ENCODE assay signal across 8 cellular contexts in genomic region chr17:50396261-50397110, GRCh38. TPM values are rescaled to one million over a fixed set of nuclear protein-coding genes. Genes with fewer than 3 reads are reported as not detected.
A peak's percentile ranks its signal among the peaks of the same experiment; 100 is the strongest.
DNase-seq lines count a peak whose midpoint lies in the region; ATAC-seq, FAIRE-seq and TF ChIP-seq lines count a peak whose summit lies in the region.

No MANE protein-coding gene starts in this region.

- intact Hi-C loops in testis (cut with DNase I; ENCODE audit: low total_unique reads) (no loop called here), posterior cingulate gyrus (cut with DNase I) (no loop called here)

- peaks cover 0 to 18% of the 10 kb centered on the region in 2 experiments; a peak in 3 of 4 replicates for H3K79me2 ChIP-seq in H1 (ENCODE audit: control insufficient read depth in 1 of 2, insufficient read depth in 2 of 2, low read length in 2 of 2)

- 0 out of 2 replicates have a peak overlapping the region, but pooled peaks have one; percentile 35 for H2BK5ac ChIP-seq in H1 (ENCODE audit: low read depth, low read length)
- peak overlapping the region; percentile 40 for H2BK5ac ChIP-seq in mesenchymal stem cell (ENCODE audit: low read depth, low read length, poor library complexity, severe bottlenecking)

- H3K18ac ChIP-seq in H1 (ENCODE audit: extremely low read depth, low read length): no peak overlapping the region
- H3K18ac ChIP-seq in mesenchymal stem cell (ENCODE audit: low read depth in 1 of 2, low read length in 2 of 2): peak overlapping the region; percentile 31 to 95

- WGBS in H1 (ENCODE audit: extremely low coverage in 1 of 2, insufficient coverage in 1 of 2, insufficient read length in 1 of 2, insufficient replicate concordance in 2 of 2, low coverage in 1 of 2, low lambda C conversion rate in 2 of 2, missing lambda C conversion rate in 1 of 2), 2 experiments: 16% methylated on average over 30 of the region's 30 CpGs; no CpG with 5 or more reads in 1 of the 2 experiments
- WGBS in mesenchymal stem cell: 2% methylated on average over 26 of the region's 30 CpGs
- WGBS in testis, 2 donors: 2 to 3% methylated on average over 28 to 30 of the region's 30 CpGs

- H3K27me3 ChIP-seq in H1 (replicated peaks in 1 of 4; ENCODE audit: control insufficient read depth in 3 of 4, extremely low read depth in 1 of 4, insufficient read depth in 3 of 4, low read length in 3 of 4): no peaks in the 10 kb centered on the region
- H3K27me3 ChIP-seq in mesenchymal stem cell (ENCODE audit: control insufficient read depth in 1 of 2, insufficient read depth in 1 of 2, low read length in 2 of 2): no peaks in the 10 kb centered on the region
- H3K27me3 ChIP-seq in testis: no peaks in the 10 kb centered on the region

- TF ChIP-seq EP300 in H1 (IDR thresholded peaks at IDR 0.05; ENCODE audit: borderline replicate concordance in 1 of 2, low read depth in 2 of 2, low read length in 2 of 2): no peak

- no peaks in the 10 kb centered on the region; a peak in 3 of 7 replicates for H3K4me1 ChIP-seq in H1 (replicated peaks in 1 of 4; ENCODE audit: control insufficient read depth in 3 of 4, insufficient read depth in 4 of 4, low read length in 3 of 4)
- peaks cover 8% of the 10 kb centered on the region for H3K4me1 ChIP-seq in mesenchymal stem cell (ENCODE audit: control insufficient read depth, insufficient read depth, low read depth, low read length)
- peaks cover 27% of the 10 kb centered on the region for H3K4me1 ChIP-seq in testis

- CTCF ChIA-PET in H1 (lab: Charles Lee; ENCODE audit: partially characterized antibody): interaction anchor here (0.6 to 5.5 kb wide), 47 partner anchors 8 to 300 kb away, joined by 3 to 87 read pairs (median 5); partner anchors contain the start of genes ACSF2, CHAD, EME1 and MRPL27

- H4K8ac ChIP-seq in H1 (ENCODE audit: extremely low read depth, insufficient read depth, low read length): no peak overlapping the region; the same call in none of the 2 replicates
- peak overlapping the region; percentile 69 for H4K8ac ChIP-seq in mesenchymal stem cell (ENCODE audit: low read length)

- H2AFZ ChIP-seq in H1 (ENCODE audit: low read length): no peak overlapping the region
- no peak overlapping the region for H2AFZ ChIP-seq in mesenchymal stem cell (ENCODE audit: low read depth, low read length)

- no peak for TF ChIP-seq POLR2A in H1 (IDR thresholded peaks at IDR 0.05; ENCODE audit: control extremely low read depth in 1 of 2, low read depth in 2 of 2, low read length in 2 of 2)
- TF ChIP-seq POLR2A in testis (IDR thresholded peaks at IDR 0.05): no peak

- H3K79me1 ChIP-seq in H1 (ENCODE audit: low read depth, low read length) (peaks cover 5% of the 10 kb centered on the region), mesenchymal stem cell (replicated peaks; ENCODE audit: low read length, poor library complexity, severe bottlenecking) (peaks cover 17% of the 10 kb centered on the region)

- peaks cover 30 to 35% (median 34%) of the 10 kb centered on the region in 4 experiments for H3K36me3 ChIP-seq in H1 (ENCODE audit: control insufficient read depth in 2 of 4, insufficient read depth in 4 of 4, low read length in 3 of 4)
- peaks cover 33 to 37% of the 10 kb centered on the region in 2 experiments for H3K36me3 ChIP-seq in mesenchymal stem cell (ENCODE audit: control insufficient read depth in 1 of 2, insufficient read depth in 2 of 2, low read depth in 1 of 2, low read length in 2 of 2)
- H3K36me3 ChIP-seq in testis (ENCODE audit: low read depth, missing control alignments): no peaks in the 10 kb centered on the region

- peak overlapping the region; percentile 64 to 92 (median 80) for H3K4me3 ChIP-seq in H1 (ENCODE audit: extremely low read depth in 1 of 4, insufficient read depth in 2 of 4, low read depth in 3 of 4, low read length in 4 of 4)
- peak overlapping the region; percentile 94 to 97 for H3K4me3 ChIP-seq in mesenchymal stem cell (ENCODE audit: insufficient read depth in 1 of 2, low read depth in 1 of 2, low read length in 2 of 2)
- H3K4me3 ChIP-seq in testis: peak overlapping the region; percentile 87 to 92

- H3K23ac ChIP-seq in H1 (ENCODE audit: insufficient read length): no peak overlapping the region
- peak overlapping the region; percentile 14 to 96 for H3K23ac ChIP-seq in mesenchymal stem cell (ENCODE audit: low read length in 2 of 2)

- H2BK120ac ChIP-seq in H1 (replicated peaks; ENCODE audit: low read depth, low read length) (no peak overlapping the region), mesenchymal stem cell (ENCODE audit: low read depth, low read length) (peak overlapping the region; percentile 73)

- peaks cover 7% of the 10 kb centered on the region; the same call in 1 of the 2 replicates for H3K23me2 ChIP-seq in H1 (ENCODE audit: low read depth, low read length)

- H3K9ac ChIP-seq in H1 (replicated peaks in 1 of 4; ENCODE audit: extremely low read depth in 1 of 4, low read depth in 3 of 4, low read length in 3 of 4): peak overlapping the region in 3 of 4 experiments; percentile 67 to 88 (median 72); a peak in 6 of 7 replicates
- H3K9ac ChIP-seq in mesenchymal stem cell (ENCODE audit: low read length): peak overlapping the region; percentile 100

- H3K56ac ChIP-seq in H1 (replicated peaks; ENCODE audit: insufficient read length, low read depth, low read length): no peak overlapping the region

- peaks cover 0 to 14% of the 10 kb centered on the region in 2 experiments for H4K20me1 ChIP-seq in H1 (replicated peaks in 1 of 2; ENCODE audit: control insufficient read depth in 1 of 2, insufficient read depth in 2 of 2, low read length in 2 of 2)

- no peak overlapping the region for H2BK15ac ChIP-seq in H1 (ENCODE audit: low read length)
- peak overlapping the region; percentile 90 for H2BK15ac ChIP-seq in mesenchymal stem cell (ENCODE audit: low read depth, poor library complexity, severe bottlenecking)

- no peak overlapping the region for H4K5ac ChIP-seq in H1 (ENCODE audit: insufficient read length, low read depth, low read length)

- no peak for FAIRE-seq in H1 (lab: Jason Lieb, UNC)

- no peak for TF ChIP-seq CTCF in H1 (IDR thresholded peaks at IDR 0.05; ENCODE audit: control extremely low read depth in 1 of 3, insufficient read depth in 1 of 3, low read depth in 1 of 3, low read length in 3 of 3)
- no peak for TF ChIP-seq CTCF in testis (IDR thresholded peaks at IDR 0.05)

- ATAC-seq in HG03135 (IDR thresholded peaks at IDR 0.05; ENCODE audit: unreplicated experiment) (peak; percentile 12), HG02970 (IDR thresholded peaks at IDR 0.05; ENCODE audit: low FRiP score, unreplicated experiment) (no peak)

- H3K14ac ChIP-seq in H1 (ENCODE audit: insufficient read length): no peak overlapping the region
- peak overlapping the region; percentile 73 to 97 for H3K14ac ChIP-seq in mesenchymal stem cell (ENCODE audit: low read length in 2 of 2)

- H4K91ac ChIP-seq in H1 (replicated peaks; ENCODE audit: insufficient read length, low read length) (no peak overlapping the region), mesenchymal stem cell (ENCODE audit: low read length) (peak overlapping the region; percentile 80)

- TF ChIP-seq RAD21 in H1 (IDR thresholded peaks at IDR 0.05 in 1 of 2, conservative IDR thresholded peaks at IDR 0.05 in 1 of 2; ENCODE audit: low read depth in 2 of 2, low read length in 2 of 2): no peak

- H3K9me3 ChIP-seq in H1 (ENCODE audit: insufficient read depth in 2 of 2, low read depth in 1 of 2, low read length in 1 of 2) (peaks cover 0 to 3% of the 10 kb centered on the region in 2 experiments; a peak in 1 of 4 replicates), mesenchymal stem cell (ENCODE audit: control insufficient read depth, low read length) (no peaks in the 10 kb centered on the region), testis (no peaks in the 10 kb centered on the region)

- H2BK20ac ChIP-seq in H1 (ENCODE audit: low read length): no peak overlapping the region

- no peak overlapping the region for H3K27ac ChIP-seq in H1 (ENCODE audit: low read depth, low read length)
- peak overlapping the region; percentile 63 for H3K27ac ChIP-seq in mesenchymal stem cell (ENCODE audit: low read length, poor library complexity, severe bottlenecking)
- peak overlapping the region; percentile 52 to 81 for H3K27ac ChIP-seq in testis

- H3K4ac ChIP-seq in H1 (replicated peaks; ENCODE audit: insufficient read length, low read depth, low read length) (no peak overlapping the region), mesenchymal stem cell (ENCODE audit: low read depth in 1 of 2, low read length in 2 of 2) (peak overlapping the region; percentile 64 to 86)

- H2BK12ac ChIP-seq in H1 (ENCODE audit: low read depth, low read length) (no peak overlapping the region), mesenchymal stem cell (ENCODE audit: low read length in 2 of 2) (no peak overlapping the region)

- POLR2A ChIA-PET in H1 (lab: Charles Lee; ENCODE audit: partially characterized antibody): interaction anchor here (1.1 to 27.4 kb wide), 12 partner anchors 8 to 226 kb away, joined by 3 to 313 read pairs (median 6); partner anchors contain the start of genes ACSF2, EME1, MRPL27 and XYLT2

- DNase-seq in EH (ENCODE audit: low read depth): peak; percentile 64
- peak; percentile 29 for DNase-seq in SKM-1 treated with dmso at 0.1 percent for 144 hours (lab: John Stamatoyannopoulos, UW; ENCODE audit: unreplicated experiment)
- no peak for DNase-seq in H1 (ENCODE audit: low read depth in 1 of 2, low spot score in 2 of 2)
- DNase-seq in mesenchymal stem cell: peak; percentile 73
- peak; percentile 42 for DNase-seq in testis
- DNase-seq in posterior cingulate gyrus: no peak

- H3K4me2 ChIP-seq in H1 (ENCODE audit: insufficient read depth in 1 of 2, low read depth in 2 of 2, low read length in 2 of 2): peak overlapping the region; percentile 94 to 97
- H3K4me2 ChIP-seq in mesenchymal stem cell (ENCODE audit: low read length, poor library complexity, severe bottlenecking): peak overlapping the region; percentile 96

- no peak overlapping the region for H2AK5ac ChIP-seq in H1 (ENCODE audit: low read depth, low read length)
- peak overlapping the region; percentile 63 for H2AK5ac ChIP-seq in mesenchymal stem cell (ENCODE audit: low read length, severe bottlenecking)

RNA-seq across cellular contexts. Expression of gene LRRC59, which starts 0.8 kb away (rescaled TPM):
- 117 TPM in 2 replicates for total RNA-seq in H1 (2021; fragmentation: NEBNext Ultra II Directional; extraction: Animal tissue kit (Norgen Biotek cat#: 25700))
- polyA plus RNA-seq in H1 (2011; rRNA removed) (48.3 and 48.7 TPM in 2 replicates), testis (ENCODE audit: insufficient read depth, low read depth, low replicate concordance) (74.4 TPM)
- 58.5 TPM for polyA plus RNA-seq in H1 (2011; cell fraction: cytosol; rRNA removed)
- polyA plus RNA-seq in H1 (2011; cell fraction: nucleus; rRNA removed): 43.5 TPM
- 94.3 to 100 TPM (median 95.6 TPM) in 4 replicates for polyA plus RNA-seq in H1 (2012, experiment 1 of 2)
- polyA plus RNA-seq in H1 (2012, experiment 2 of 2): 68.4 TPM
- polyA plus RNA-seq in H1 (2013, experiment 1 of 2): 66.2 TPM
- 66.4 TPM for polyA plus RNA-seq in H1 (2013, experiment 2 of 2)
- polyA minus RNA-seq in H1 (2011; rRNA and poly(A)+ RNA removed): 104 and 110 TPM in 2 replicates
- 39.5 TPM for polyA minus RNA-seq in H1 (2011; cell fraction: cytosol; rRNA and poly(A)+ RNA removed)
- 37.6 TPM for polyA minus RNA-seq in H1 (2011; cell fraction: nucleus; rRNA and poly(A)+ RNA removed)
- 126 TPM for polyA plus RNA-seq in mesenchymal stem cell (2013, experiment 1 of 2)
- 126 TPM for polyA plus RNA-seq in mesenchymal stem cell (2013, experiment 2 of 2)
- total RNA-seq in testis: 10 to 100 TPM; 56.0 to 62.2 TPM

RNA-seq across cellular contexts. Expression of gene EME1, which starts 23.5 kb away (rescaled TPM):
- total RNA-seq in H1 (2021; fragmentation: NEBNext Ultra II Directional; extraction: Animal tissue kit (Norgen Biotek cat#: 25700)): 13.3 and 13.9 TPM in 2 replicates
- polyA plus RNA-seq in H1 (2011; rRNA removed) (13.9 and 16.3 TPM in 2 replicates), testis (ENCODE audit: insufficient read depth, low read depth, low replicate concordance) (22.8 TPM)
- 23.2 TPM for polyA plus RNA-seq in H1 (2011; cell fraction: cytosol; rRNA removed)
- 62.4 TPM for polyA plus RNA-seq in H1 (2011; cell fraction: nucleus; rRNA removed)
- polyA plus RNA-seq in H1 (2012, experiment 1 of 2): 19.3 to 29.0 TPM (median 22.2 TPM) in 4 replicates
- 4.9 TPM for polyA plus RNA-seq in H1 (2012, experiment 2 of 2)
- polyA plus RNA-seq in H1 (2013, experiment 1 of 2): 14.5 TPM
- 12.3 TPM for polyA plus RNA-seq in H1 (2013, experiment 2 of 2)
- polyA minus RNA-seq in H1 (2011; rRNA and poly(A)+ RNA removed): 16.0 and 17.8 TPM in 2 replicates
- polyA minus RNA-seq in H1 (2011; cell fraction: cytosol; rRNA and poly(A)+ RNA removed): 12.3 TPM
- polyA minus RNA-seq in H1 (2011; cell fraction: nucleus; rRNA and poly(A)+ RNA removed): 28.1 TPM
- polyA plus RNA-seq in mesenchymal stem cell (2013, experiment 1 of 2): 1.1 TPM
- 1.1 TPM for polyA plus RNA-seq in mesenchymal stem cell (2013, experiment 2 of 2)
- total RNA-seq in testis: 10 to 100 TPM; 15.6 to 19.3 TPM

RNA-seq across cellular contexts. Expression of gene MRPL27, which starts 23.5 kb away (rescaled TPM):
- 75.6 and 82.6 TPM in 2 replicates for total RNA-seq in H1 (2021; fragmentation: NEBNext Ultra II Directional; extraction: Animal tissue kit (Norgen Biotek cat#: 25700))
- 109 and 135 TPM in 2 replicates for polyA plus RNA-seq in H1 (2011; rRNA removed)
- polyA plus RNA-seq in H1 (2011; cell fraction: cytosol; rRNA removed): 155 TPM
- 67.9 TPM for polyA plus RNA-seq in H1 (2011; cell fraction: nucleus; rRNA removed)
- 130 to 159 TPM (median 138 TPM) in 4 replicates for polyA plus RNA-seq in H1 (2012, experiment 1 of 2)
- polyA plus RNA-seq in H1 (2012, experiment 2 of 2): 95.2 TPM
- polyA plus RNA-seq in H1 (2013, experiment 1 of 2): 54.9 TPM
- 60.3 TPM for polyA plus RNA-seq in H1 (2013, experiment 2 of 2)
- 55.9 and 75.0 TPM in 2 replicates for polyA minus RNA-seq in H1 (2011; rRNA and poly(A)+ RNA removed)
- polyA minus RNA-seq in H1 (2011; cell fraction: cytosol; rRNA and poly(A)+ RNA removed): 33.5 TPM
- 41.1 TPM for polyA minus RNA-seq in H1 (2011; cell fraction: nucleus; rRNA and poly(A)+ RNA removed)
- 75.2 TPM for polyA plus RNA-seq in mesenchymal stem cell (2013, experiment 1 of 2)
- polyA plus RNA-seq in mesenchymal stem cell (2013, experiment 2 of 2): 75.5 TPM
- 10 to 100 TPM; 54.5 to 69.1 TPM for total RNA-seq in testis
- polyA plus RNA-seq in testis (ENCODE audit: insufficient read depth, low read depth, low replicate concordance): 65.1 TPM

RNA-seq across cellular contexts. Expression of gene ACSF2, which starts 29.5 kb away (rescaled TPM):
- 16.1 and 16.3 TPM in 2 replicates for total RNA-seq in H1 (2021; fragmentation: NEBNext Ultra II Directional; extraction: Animal tissue kit (Norgen Biotek cat#: 25700))
- polyA plus RNA-seq in H1 (2011; rRNA removed) (14.5 and 19.7 TPM in 2 replicates), testis (ENCODE audit: insufficient read depth, low read depth, low replicate concordance) (37.7 TPM)
- 16.9 TPM for polyA plus RNA-seq in H1 (2011; cell fraction: cytosol; rRNA removed)
- polyA plus RNA-seq in H1 (2011; cell fraction: nucleus; rRNA removed): 63.8 TPM
- polyA plus RNA-seq in H1 (2012, experiment 1 of 2): 15.8 to 18.7 TPM (median 17.3 TPM) in 4 replicates
- 12.2 TPM for polyA plus RNA-seq in H1 (2012, experiment 2 of 2)
- polyA plus RNA-seq in H1 (2013, experiment 1 of 2): 20.7 TPM
- 18.9 TPM for polyA plus RNA-seq in H1 (2013, experiment 2 of 2)
- polyA minus RNA-seq in H1 (2011; rRNA and poly(A)+ RNA removed): 29.2 and 34.5 TPM in 2 replicates
- polyA minus RNA-seq in H1 (2011; cell fraction: cytosol; rRNA and poly(A)+ RNA removed): 10.1 TPM
- polyA minus RNA-seq in H1 (2011; cell fraction: nucleus; rRNA and poly(A)+ RNA removed): 29.0 TPM
- 34.3 TPM for polyA plus RNA-seq in mesenchymal stem cell (2013, experiment 1 of 2)
- 31.7 TPM for polyA plus RNA-seq in mesenchymal stem cell (2013, experiment 2 of 2)
- 10 to 100 TPM; 39.4 to 60.1 TPM for total RNA-seq in testis

RNA-seq across cellular contexts. Expression of gene XYLT2, which starts 50.6 kb away (rescaled TPM):
- total RNA-seq in H1 (2021; fragmentation: NEBNext Ultra II Directional; extraction: Animal tissue kit (Norgen Biotek cat#: 25700)): 28.0 and 28.9 TPM in 2 replicates
- polyA plus RNA-seq in H1 (2011; rRNA removed) (29.9 and 38.2 TPM in 2 replicates), testis (ENCODE audit: insufficient read depth, low read depth, low replicate concordance) (44.1 TPM)
- polyA plus RNA-seq in H1 (2011; cell fraction: cytosol; rRNA removed): 26.8 TPM
- 55.3 TPM for polyA plus RNA-seq in H1 (2011; cell fraction: nucleus; rRNA removed)
- 17.0 to 31.4 TPM (median 27.3 TPM) in 4 replicates for polyA plus RNA-seq in H1 (2012, experiment 1 of 2)
- polyA plus RNA-seq in H1 (2012, experiment 2 of 2): 16.5 TPM
- 29.7 TPM for polyA plus RNA-seq in H1 (2013, experiment 1 of 2)
- polyA plus RNA-seq in H1 (2013, experiment 2 of 2): 29.8 TPM
- 28.9 and 33.8 TPM in 2 replicates for polyA minus RNA-seq in H1 (2011; rRNA and poly(A)+ RNA removed)
- polyA minus RNA-seq in H1 (2011; cell fraction: cytosol; rRNA and poly(A)+ RNA removed): 39.8 TPM
- polyA minus RNA-seq in H1 (2011; cell fraction: nucleus; rRNA and poly(A)+ RNA removed): 35.9 TPM
- polyA plus RNA-seq in mesenchymal stem cell (2013, experiment 1 of 2): 27.9 TPM
- polyA plus RNA-seq in mesenchymal stem cell (2013, experiment 2 of 2): 27.6 TPM
- 10 to 100 TPM; 37.6 to 47.4 TPM for total RNA-seq in testis

Comparison
In these comparisons a context has a peak if more than half of its experiments do, and no peak if none do; other contexts are left out.
1. DNase-seq: peak in EH (single experiment), SKM-1 treated with dmso at 0.1 percent for 144 hours (single experiment), mesenchymal stem cell (single experiment) and testis (single experiment); none in H1 (0 of 2) and posterior cingulate gyrus (0 of 10).
2. Peak in every context shown above with its lines, with median percentiles within 50 percentile points of each other: H3K4me3 ChIP-seq.